ENCODE assay signal across 9 cellular contexts in the genomic region with DNA sequence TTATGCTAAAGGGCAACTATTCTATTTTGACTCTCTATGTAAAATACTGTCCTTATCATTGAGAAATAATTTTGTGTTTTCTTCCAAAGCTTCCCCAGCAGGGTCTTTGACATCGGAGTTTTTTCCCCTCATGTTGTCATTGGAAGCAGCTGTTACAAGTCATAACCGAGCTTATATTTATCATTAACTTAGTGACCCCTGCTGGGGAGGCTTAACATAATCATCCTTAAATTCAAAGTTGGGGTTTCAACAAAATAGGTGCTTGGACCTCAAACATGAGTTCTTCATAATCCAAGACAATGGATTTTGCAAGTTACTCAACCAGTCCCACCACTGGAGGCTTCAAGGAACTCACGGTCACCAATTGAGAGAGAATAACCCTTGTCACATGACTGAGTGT.
A peak's percentile ranks its signal among the peaks of the same experiment; 100 is the strongest.
DNase-seq lines count a peak whose midpoint lies in the region; ATAC-seq, FAIRE-seq and TF ChIP-seq lines count a peak whose summit lies in the region.
"Had no signal": no experiment of that assay in that cellular context is flagged by ENCODE, and none has a peak within 500 bp of the region (broad histone marks: within the 10 kb centered on the region; RNA-seq: fewer than 3 reads in every experiment).

No MANE protein-coding gene starts in this region.

- no TSS peak for BruUV-seq in HepG2 (replicated peaks; lab: Mats Ljungman, UMichigan)

- no peaks in the 10 kb centered on the region for H3K9me2 ChIP-seq in Karpas-422 (replicated peaks; ENCODE audit: insufficient read depth, low read length)

- POLR2A ChIA-PET in HepG2 (lab: Yijun Ruan, JAX), result no interaction called here

- H3K36me3 ChIP-seq in Karpas-422 (ENCODE audit: insufficient read depth, low read length) (no peaks in the 10 kb centered on the region), HepG2 (replicated peaks in 1 of 2; ENCODE audit: control insufficient read depth in 1 of 2, insufficient read depth in 2 of 2, low read length in 2 of 2) (no peaks in the 10 kb centered on the region), sigmoid colon (no peaks in the 10 kb centered on the region), uterus (no peaks in the 10 kb centered on the region)

- 2% methylated on average over 3 of the region's 3 CpGs for WGBS in HepG2 (ENCODE audit: low lambda C conversion rate)
- WGBS in sigmoid colon, 2 donors, result 5 to 26% methylated on average over 3 of the region's 3 CpGs

- no peak for TF ChIP-seq RAD21 in HepG2 (CRISPR knock-in tag; IDR thresholded peaks at IDR 0.05)

- H3K4me2 ChIP-seq in Karpas-422 (ENCODE audit: low read depth, low read length, poor library complexity, severe bottlenecking) (no peak overlapping the region), HepG2 (ENCODE audit: low read depth, low read length) (no peak overlapping the region)

- H4K20me1 ChIP-seq in Karpas-422 (ENCODE audit: insufficient read depth, low read depth, low read length) (no peaks in the 10 kb centered on the region), HepG2 (ENCODE audit: insufficient read depth, low read length) (no peaks in the 10 kb centered on the region)

- H3K9me3 ChIP-seq in Karpas-422 (ENCODE audit: low read length) (peaks cover 6% of the 10 kb centered on the region), HepG2 (ENCODE audit: low read length) (no peaks in the 10 kb centered on the region), sigmoid colon (no peaks in the 10 kb centered on the region), uterus (no peaks in the 10 kb centered on the region)

- no peak for TF ChIP-seq EP300 in HepG2 (IDR thresholded peaks at IDR 0.05; ENCODE audit: low read depth in 2 of 2, low read length in 2 of 2)
- no peak for TF ChIP-seq EP300 in HepG2 (CRISPR knock-in tag; IDR thresholded peaks at IDR 0.05; ENCODE audit: borderline replicate concordance)
- no peak for TF ChIP-seq EP300 in sigmoid colon (IDR thresholded peaks at IDR 0.05)

- no peaks in the 10 kb centered on the region for H3K79me2 ChIP-seq in Karpas-422 (ENCODE audit: low read length)
- no peaks in the 10 kb centered on the region for H3K79me2 ChIP-seq in HepG2 (ENCODE audit: insufficient read depth, low read length)

- in situ Hi-C loops in HepG2 (cut with HindIII; ENCODE audit: extremely low pct_ligation_motif_present, low pct_unique_long_range_greater_than_20kb), result no loop called here

- H3K9ac ChIP-seq in Karpas-422 (ENCODE audit: low read length), result no peak overlapping the region
- no peak overlapping the region for H3K9ac ChIP-seq in HepG2 (ENCODE audit: insufficient read depth, low read depth, low read length)

- TF ChIP-seq POLR2A in HepG2 (IDR thresholded peaks at IDR 0.05; ENCODE audit: insufficient read depth in 1 of 2, low read depth in 2 of 2, low read length in 2 of 2), result no peak
- TF ChIP-seq POLR2A in sigmoid colon (IDR thresholded peaks at IDR 0.05), result no peak
- TF ChIP-seq POLR2A in uterus (IDR thresholded peaks at IDR 0.05), result no peak

- H3K27ac ChIP-seq in Karpas-422 (ENCODE audit: low read length), result no peak overlapping the region
- H3K27ac ChIP-seq in HepG2 (ENCODE audit: extremely low read length, insufficient read depth, low read length), result no peak overlapping the region
- no peak overlapping the region for H3K27ac ChIP-seq in sigmoid colon
- no peak overlapping the region for H3K27ac ChIP-seq in uterus

- H3K4me1 ChIP-seq in Karpas-422 (ENCODE audit: low read length) (no peaks in the 10 kb centered on the region), HepG2 (ENCODE audit: insufficient read depth, low read length) (no peaks in the 10 kb centered on the region), sigmoid colon (no peaks in the 10 kb centered on the region), uterus (no peaks in the 10 kb centered on the region)

- DNase-seq in D721Med (ENCODE audit: insufficient read length, low spot score) (no peak), Karpas-422 (peak; percentile 52), SHP77 (lab: John Stamatoyannopoulos, UW) (peak; percentile 22 to 47), HepG2 (ENCODE audit: low spot score) (peak; percentile 4), sigmoid colon (no peak), uterus (no peak)
- DNase-seq: activated CD8-positive, alpha-beta T cell treated with anti-CD3 and anti-CD28 coated beads, Interleukin-2, amount 10 ng/mL, durations not matched to agents 7 days and 5 days had no signal

- H2AFZ ChIP-seq in Karpas-422 (ENCODE audit: low read length) (no peak overlapping the region), HepG2 (ENCODE audit: low read length) (no peak overlapping the region)

- FAIRE-seq in D721Med (lab: Jason Lieb, UNC) (peak; percentile 96), HepG2 (lab: Jason Lieb, UNC) (no peak)

- intact Hi-C loops in HepG2 (cut with micrococcal nuclease; ENCODE audit: unreplicated experiment), result loop anchor here (2.0 kb wide), 1 partner anchor 1002 kb away; no protein-coding TSS in a partner anchor
- intact Hi-C loops in sigmoid colon (cut with DNase I), result no loop called here
- intact Hi-C loops in uterus (cut with DNase I; ENCODE audit: low total_unique reads), result no loop called here

- H3K27me3 ChIP-seq in Karpas-422 (ENCODE audit: low read length) (no peaks in the 10 kb centered on the region), HepG2 (ENCODE audit: control insufficient read depth in 1 of 2, insufficient read depth in 2 of 2, low read length in 2 of 2) (no peaks in the 10 kb centered on the region), sigmoid colon (no peaks in the 10 kb centered on the region), uterus (no peaks in the 10 kb centered on the region)

- H3K4me3 ChIP-seq in Karpas-422 (ENCODE audit: low read length) (no peak overlapping the region), HepG2 (replicated peaks in 1 of 3; ENCODE audit: insufficient read depth in 1 of 3, low read depth in 2 of 3, low read length in 3 of 3) (no peak overlapping the region), sigmoid colon (no peak overlapping the region), uterus (no peak overlapping the region)

- CTCF ChIA-PET in HepG2 (lab: Yijun Ruan, JAX; ENCODE audit: low intra/inter-chr PET ratio, low total read pairs), result no interaction called here

- TF ChIP-seq CTCF in D721Med (IDR thresholded peaks at IDR 0.05; ENCODE audit: insufficient read depth, missing control alignments) (peak; percentile 27), HepG2 (CRISPR knock-in tag; IDR thresholded peaks at IDR 0.05) (no peak), sigmoid colon (IDR thresholded peaks at IDR 0.05) (peak in 1 of 4 experiments; percentile 27), uterus (IDR thresholded peaks at IDR 0.05) (no peak)

- ATAC-seq in HepG2 (no peak), HG02885 (IDR thresholded peaks at IDR 0.05; ENCODE audit: poor library complexity, unreplicated experiment) (no peak), GM19035 (IDR thresholded peaks at IDR 0.05; ENCODE audit: unreplicated experiment) (no peak)
- ATAC-seq: activated CD8-positive, alpha-beta T cell treated with anti-CD3 and anti-CD28 coated beads, Interleukin-2, amount 10 ng/mL, durations not matched to agents 7 days and 5 days had no signal

TF ChIP-seq in HepG2, 621 proteins besides CTCF, POLR2A, EP300 and RAD21:
- TF ChIP-seq TAF15 (IDR thresholded peaks at IDR 0.05; ENCODE audit: low read depth, low read length, poor library complexity, severe bottlenecking) (no peak), STAG1 (CRISPR knock-in tag; IDR thresholded peaks at IDR 0.05) (peak; percentile 47)

Comparison
In these comparisons a context has a peak if more than half of its experiments do, and no peak if none do; other contexts are left out.
1. DNase-seq: peak in Karpas-422 (single experiment), SHP77 (2 of 2) and HepG2 (single experiment); none in D721Med (single experiment), sigmoid colon (single experiment) and uterus (0 of 2).